1 cellular context compared by ENCODE assay signal in the genomic region with DNA sequence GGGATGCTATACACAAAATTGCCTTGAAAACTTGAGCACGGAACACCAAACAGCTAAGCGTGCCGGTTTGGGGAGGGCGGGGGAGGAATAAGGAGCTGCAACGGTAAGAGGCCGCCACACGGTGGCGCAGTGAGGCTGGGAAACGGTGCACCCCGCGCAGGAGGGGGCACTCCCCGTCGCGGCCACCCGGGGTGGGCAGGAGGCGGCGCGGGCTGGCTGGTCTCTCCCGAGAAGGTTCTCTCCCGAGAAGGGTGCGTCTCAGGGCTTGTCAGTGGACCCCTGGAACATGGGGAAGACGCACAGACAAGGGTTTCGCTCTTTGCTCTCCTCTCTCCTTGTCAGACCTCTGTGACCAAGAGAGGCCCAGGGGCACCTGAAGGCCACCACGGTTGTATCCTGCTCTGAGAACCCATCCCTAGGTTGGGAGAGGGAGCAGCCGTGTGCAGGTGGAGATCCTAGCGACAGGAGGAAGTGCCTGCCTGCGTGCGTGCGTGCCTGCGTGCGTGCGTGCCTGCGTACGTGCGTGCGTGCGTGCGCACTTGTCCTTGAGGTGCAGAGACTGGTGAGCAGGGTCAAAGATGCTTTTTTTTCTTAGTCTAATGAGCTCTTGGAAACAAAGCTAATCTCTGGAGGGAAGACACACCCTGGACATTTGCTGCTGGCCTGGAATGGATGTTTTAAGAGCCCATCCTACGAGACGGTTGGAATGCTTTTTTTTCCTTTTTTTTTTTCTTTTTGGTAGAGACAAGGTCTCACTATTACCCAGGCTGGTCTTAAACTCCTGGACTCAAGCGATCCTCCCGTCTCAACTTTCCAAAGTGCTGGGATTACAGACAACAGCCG.
TF ChIP-seq lines count a peak whose summit lies in the region.

No MANE protein-coding gene starts in this region.

TF ChIP-seq in SK-N-SH, 30 proteins besides CTCF, POLR2A, EP300 and RAD21 (continued from another document):
- TF ChIP-seq, protein P1, sequence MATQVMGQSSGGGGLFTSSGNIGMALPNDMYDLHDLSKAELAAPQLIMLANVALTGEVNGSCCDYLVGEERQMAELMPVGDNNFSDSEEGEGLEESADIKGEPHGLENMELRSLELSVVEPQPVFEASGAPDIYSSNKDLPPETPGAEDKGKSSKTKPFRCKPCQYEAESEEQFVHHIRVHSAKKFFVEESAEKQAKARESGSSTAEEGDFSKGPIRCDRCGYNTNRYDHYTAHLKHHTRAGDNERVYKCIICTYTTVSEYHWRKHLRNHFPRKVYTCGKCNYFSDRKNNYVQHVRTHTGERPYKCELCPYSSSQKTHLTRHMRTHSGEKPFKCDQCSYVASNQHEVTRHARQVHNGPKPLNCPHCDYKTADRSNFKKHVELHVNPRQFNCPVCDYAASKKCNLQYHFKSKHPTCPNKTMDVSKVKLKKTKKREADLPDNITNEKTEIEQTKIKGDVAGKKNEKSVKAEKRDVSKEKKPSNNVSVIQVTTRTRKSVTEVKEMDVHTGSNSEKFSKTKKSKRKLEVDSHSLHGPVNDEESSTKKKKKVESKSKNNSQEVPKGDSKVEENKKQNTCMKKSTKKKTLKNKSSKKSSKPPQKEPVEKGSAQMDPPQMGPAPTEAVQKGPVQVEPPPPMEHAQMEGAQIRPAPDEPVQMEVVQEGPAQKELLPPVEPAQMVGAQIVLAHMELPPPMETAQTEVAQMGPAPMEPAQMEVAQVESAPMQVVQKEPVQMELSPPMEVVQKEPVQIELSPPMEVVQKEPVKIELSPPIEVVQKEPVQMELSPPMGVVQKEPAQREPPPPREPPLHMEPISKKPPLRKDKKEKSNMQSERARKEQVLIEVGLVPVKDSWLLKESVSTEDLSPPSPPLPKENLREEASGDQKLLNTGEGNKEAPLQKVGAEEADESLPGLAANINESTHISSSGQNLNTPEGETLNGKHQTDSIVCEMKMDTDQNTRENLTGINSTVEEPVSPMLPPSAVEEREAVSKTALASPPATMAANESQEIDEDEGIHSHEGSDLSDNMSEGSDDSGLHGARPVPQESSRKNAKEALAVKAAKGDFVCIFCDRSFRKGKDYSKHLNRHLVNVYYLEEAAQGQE (IDR thresholded peaks at IDR 0.05; ENCODE audit: low read depth, low read length) = no peak
- TF ChIP-seq GABPA (IDR thresholded peaks at IDR 0.05; ENCODE audit: low read depth) (no peak), MEF2A (IDR thresholded peaks at IDR 0.05; ENCODE audit: borderline replicate concordance, low read depth) (no peak), YY1 (IDR thresholded peaks at IDR 0.05; ENCODE audit: low read depth) (no peak), SIN3A (IDR thresholded peaks at IDR 0.05; ENCODE audit: borderline replicate concordance, low read depth, low read length) (no peak), RFX5 (IDR thresholded peaks at IDR 0.05; ENCODE audit: low read length) (no peak), RCOR1 (IDR thresholded peaks at IDR 0.05; ENCODE audit: low read length) (0 out of 2 replicates have a peak, but pooled peaks have one; percentile 13), NRF1 (IDR thresholded peaks at IDR 0.05; ENCODE audit: low read depth, low read length) (peak; percentile 27; the same call in 1 of the 2 replicates), FOXJ3 (CRISPR knock-in tag; IDR thresholded peaks at IDR 0.05) (no peak), FOSL2 (IDR thresholded peaks at IDR 0.05; ENCODE audit: borderline replicate concordance, low read depth) (no peak)
- TF ChIP-seq, protein P2, sequence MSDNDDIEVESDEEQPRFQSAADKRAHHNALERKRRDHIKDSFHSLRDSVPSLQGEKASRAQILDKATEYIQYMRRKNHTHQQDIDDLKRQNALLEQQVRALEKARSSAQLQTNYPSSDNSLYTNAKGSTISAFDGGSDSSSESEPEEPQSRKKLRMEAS (IDR thresholded peaks at IDR 0.05; ENCODE audit: low read depth) = no peak
